ENCODE assay signal across 10 cellular contexts in the genomic region with DNA sequence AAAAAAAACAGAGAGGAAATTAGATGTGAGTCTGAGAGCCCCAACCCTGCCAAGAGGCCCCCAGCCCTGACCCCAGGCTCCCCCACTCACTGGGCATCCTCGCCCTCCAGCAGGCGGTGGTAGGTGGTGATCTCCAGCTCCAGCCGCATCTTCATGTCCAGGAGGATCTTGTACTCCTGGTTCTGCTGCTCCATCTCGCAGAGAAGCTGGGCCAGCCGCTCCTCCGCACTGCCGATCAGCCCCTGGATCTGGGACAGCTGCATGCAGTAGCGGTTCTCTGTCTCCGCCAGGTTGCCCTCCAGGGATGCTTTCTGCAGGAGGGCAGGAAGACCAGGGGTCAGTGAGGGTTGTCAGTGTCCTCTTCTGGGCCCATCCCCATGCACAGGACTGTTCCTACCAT. TPM values are rescaled to one million over a fixed set of nuclear protein-coding genes. Genes with fewer than 3 reads are reported as not detected.
"Had no signal": no experiment of that assay in that cellular context is flagged by ENCODE, and none has a peak within 500 bp of the region (broad histone marks: within the 10 kb centered on the region; RNA-seq: fewer than 3 reads in every experiment).

No MANE protein-coding gene starts in this region.

RNA-seq across cellular contexts. Expression of gene LGALS9B, which starts 46.2 kb away (rescaled TPM):
- total RNA-seq: subcutaneous adipose tissue, suprapubic skin, temporal lobe, testis, thyroid gland, tibial nerve, upper lobe of right lung, ureter, urinary bladder, uterus had no signal
- polyA plus RNA-seq: urinary bladder had no signal
